ENCODE assay signal across 14 cellular contexts in genomic region chr15:89794627-89795241, GRCh38. TPM values are rescaled to one million over a fixed set of nuclear protein-coding genes. Genes with fewer than 3 reads are reported as not detected.
DNase-seq lines count a peak whose midpoint lies in the region; ATAC-seq and TF ChIP-seq lines count a peak whose summit lies in the region.
"Had no signal": no experiment of that assay in that cellular context is flagged by ENCODE, and none has a peak within 500 bp of the region (broad histone marks: within the 10 kb centered on the region; RNA-seq: fewer than 3 reads in every experiment).

No MANE protein-coding gene starts in this region.

- H3K4me1 ChIP-seq in SK-N-SH (ENCODE audit: control insufficient read depth in 1 of 2, insufficient read depth in 2 of 2, low read depth in 1 of 2, low read length in 1 of 2) = no peaks in the 10 kb centered on the region
- peaks cover 2% of the 10 kb centered on the region for H3K4me1 ChIP-seq in mammary epithelial cell (ENCODE audit: insufficient read depth, low read length)

- no peak for TF ChIP-seq EP300 in SK-N-SH (IDR thresholded peaks at IDR 0.05; ENCODE audit: borderline replicate concordance in 1 of 2, low read depth in 1 of 2, low read length in 1 of 2)

- dilution Hi-C loops in mammary epithelial cell (cut with HindIII; ENCODE audit: low sequenced_read_pairs) = loop anchor here (5.0 kb wide), 2 partner anchors 42 to 68 kb away; partner anchors contain the start of gene MESP1

- H2AFZ ChIP-seq in SK-N-SH (ENCODE audit: low read depth) = no peak overlapping the region
- peak overlapping the region; percentile 35 for H2AFZ ChIP-seq in mammary epithelial cell (ENCODE audit: low read depth, low read length)

- no peaks in the 10 kb centered on the region for H3K9me2 ChIP-seq in SK-N-SH

- H3K36me3 ChIP-seq in SK-N-SH (replicated peaks in 1 of 2; ENCODE audit: control insufficient read depth in 1 of 2, insufficient read depth in 2 of 2, low read length in 1 of 2) = no peaks in the 10 kb centered on the region
- no peaks in the 10 kb centered on the region for H3K36me3 ChIP-seq in mammary epithelial cell (ENCODE audit: insufficient read depth, low read length)
- H3K36me3 ChIP-seq in MG63 = peaks cover 93% of the 10 kb centered on the region

- in situ Hi-C loops in mammary epithelial cell (cut with MboI; ENCODE audit: low sequenced_read_pairs in 2 of 2) = no loop called here
- in situ Hi-C loops in GM13977 (cut with MboI; ENCODE audit: low pct_unique_long_range_greater_than_20kb, low sequenced_read_pairs, unreplicated experiment) = no loop called here

- H3F3A ChIP-seq in SK-N-SH (replicated peaks; ENCODE audit: insufficient read depth) = no peaks in the 10 kb centered on the region

- no peak for TF ChIP-seq RAD21 in SK-N-SH (IDR thresholded peaks at IDR 0.05; ENCODE audit: low read length)

- H3K9ac ChIP-seq in SK-N-SH (no peak overlapping the region), mammary epithelial cell (ENCODE audit: insufficient read depth, low read length) (no peak overlapping the region)

- H3K27me3 ChIP-seq in SK-N-SH (ENCODE audit: insufficient read depth) = no peaks in the 10 kb centered on the region
- no peaks in the 10 kb centered on the region for H3K27me3 ChIP-seq in mammary epithelial cell (ENCODE audit: insufficient read depth, low read length)
- no peaks in the 10 kb centered on the region for H3K27me3 ChIP-seq in MG63

- no peak overlapping the region for H3K27ac ChIP-seq in SK-N-SH (ENCODE audit: low read depth in 2 of 2, low read length in 1 of 2)
- H3K27ac ChIP-seq in mammary epithelial cell (ENCODE audit: insufficient read depth, low read depth, low read length) = no peak overlapping the region

- CTCF ChIA-PET in SK-N-SH (lab: Yijun Ruan, JAX) (interaction anchor here (1.1 to 1.3 kb wide), 2 partner anchors 55 to 80 kb away, joined by 3 to 5 read pairs; no protein-coding TSS in a partner anchor), mammary epithelial cell (lab: Charles Lee; ENCODE audit: low non-redundant PET) (no interaction called here)

- intact Hi-C loops in mammary epithelial cell (cut with micrococcal nuclease) = no loop called here

- H3K4me2 ChIP-seq in SK-N-SH = peak overlapping the region; percentile 23; the same call in 1 of the 2 replicates
- H3K4me2 ChIP-seq in mammary epithelial cell (ENCODE audit: insufficient read depth, low read depth, low read length) = no peak overlapping the region

- BruUV-seq in mammary epithelial cell (replicated peaks; lab: Mats Ljungman, UMichigan) = no TSS peak

- 41% methylated on average over 5 of the region's 5 CpGs for WGBS in SK-N-SH (ENCODE audit: low lambda C conversion rate)
- WGBS in mammary epithelial cell (ENCODE audit: low coverage, missing lambda C conversion rate) = 25% methylated on average over 5 of the region's 5 CpGs

- H3K79me2 ChIP-seq in SK-N-SH (ENCODE audit: insufficient read depth) = no peaks in the 10 kb centered on the region
- H3K79me2 ChIP-seq in mammary epithelial cell (ENCODE audit: insufficient read depth, low read length) = no peaks in the 10 kb centered on the region

- no peak for ATAC-seq in SK-N-SH treated with all-trans-retinoic acid at 6 μM for 48 hours
- ATAC-seq in GM21576 (IDR thresholded peaks at IDR 0.05; ENCODE audit: unreplicated experiment) = no peak
- ATAC-seq in GM18519 (IDR thresholded peaks at IDR 0.05; ENCODE audit: low FRiP score, unreplicated experiment) = no peak
- ATAC-seq: activated CD8-positive, alpha-beta memory T cell treated with anti-CD3 and anti-CD28 coated beads, Interleukin-2, amount 10 ng/mL, durations not matched to agents 7 days and 5 days; activated naive CD8-positive, alpha-beta T cell treated with anti-CD3 and anti-CD28 coated beads, Interleukin-2, amount 50 U/mL, for 24 hours had no signal

- no peak for DNase-seq in SK-N-SH
- DNase-seq in mammary epithelial cell = no peak
- DNase-seq in left kidney (ENCODE audit: low read depth, low spot score) = peak; percentile 63
- DNase-seq in GM13977 (ENCODE audit: low spot score) = no peak
- DNase-seq in MG63 = no peak
- DNase-seq: activated CD8-positive, alpha-beta memory T cell treated with anti-CD3 and anti-CD28 coated beads, Interleukin-2, amount 10 ng/mL, durations not matched to agents 7 days and 5 days; activated naive CD8-positive, alpha-beta T cell treated with anti-CD3 and anti-CD28 coated beads, Interleukin-2, amount 50 U/mL, for 24 hours; NCI-H2029; occipital lobe; stimulated activated CD4-positive, alpha-beta T cell treated with anti-CD3 and anti-CD28 coated beads, Interleukin-4, amount 100 ng/mL, for 4 hours; substantia nigra had no signal

- POLR2A ChIA-PET in SK-N-SH (lab: Yijun Ruan, JAX) = interaction anchor here (0.6 kb wide), 1 partner anchor 80 kb away, joined by 3 read pairs; no protein-coding TSS in a partner anchor

- H4K20me1 ChIP-seq in SK-N-SH (ENCODE audit: insufficient read depth) (no peaks in the 10 kb centered on the region), mammary epithelial cell (ENCODE audit: insufficient read depth, low read length) (no peaks in the 10 kb centered on the region)

- TF ChIP-seq CTCF in SK-N-SH (IDR thresholded peaks at IDR 0.05) = no peak
- TF ChIP-seq CTCF in mammary epithelial cell (conservative IDR thresholded peaks at IDR 0.05 in 1 of 2, IDR thresholded peaks at IDR 0.05 in 1 of 2; ENCODE audit: extremely low read depth in 1 of 2, insufficient read depth in 1 of 2, low read depth in 1 of 2, low read length in 2 of 2) = no peak
- TF ChIP-seq CTCF in GM13977 (IDR thresholded peaks at IDR 0.05; ENCODE audit: extremely low read depth, insufficient read depth, missing control alignments) = no peak

- H3K4me3 ChIP-seq in SK-N-SH (ENCODE audit: low read depth in 2 of 2, low read length in 1 of 2) (no peak overlapping the region), mammary epithelial cell (replicated peaks in 1 of 3; ENCODE audit: insufficient read depth in 1 of 3, low read depth in 2 of 3, low read length in 3 of 3) (no peak overlapping the region), MG63 (no peak overlapping the region)

- H3K9me3 ChIP-seq in SK-N-SH = no peaks in the 10 kb centered on the region
- H3K9me3 ChIP-seq in mammary epithelial cell (replicated peaks; ENCODE audit: insufficient read depth, low read length) = no peaks in the 10 kb centered on the region
- no peaks in the 10 kb centered on the region for H3K9me3 ChIP-seq in MG63

TF ChIP-seq in SK-N-SH, 30 proteins besides CTCF, POLR2A, EP300 and RAD21:
- TF ChIP-seq FOSL2 (IDR thresholded peaks at IDR 0.05; ENCODE audit: borderline replicate concordance, low read depth) (no peak), FOXJ3 (CRISPR knock-in tag; IDR thresholded peaks at IDR 0.05) (no peak), EZH2phosphoT487 (IDR thresholded peaks at IDR 0.05; ENCODE audit: borderline replicate concordance, low read depth) (no peak), NFIC (IDR thresholded peaks at IDR 0.05; ENCODE audit: borderline replicate concordance) (peak; percentile 39; the same call in 1 of the 2 replicates)

TF ChIP-seq in SK-N-SH treated with all-trans-retinoic acid at 6 μM for 48 hours, 23 proteins besides CTCF, POLR2A, EP300 and RAD21 (continues in another document):
- TF ChIP-seq PATZ1 (CRISPR knock-in tag; IDR thresholded peaks at IDR 0.05; ENCODE audit: borderline replicate concordance) = no peak
- no peak for TF ChIP-seq OSR1 (CRISPR knock-in tag; IDR thresholded peaks at IDR 0.05)
- no peak for TF ChIP-seq RARB (CRISPR knock-in tag; IDR thresholded peaks at IDR 0.05)
- no peak for TF ChIP-seq CSDC2 (CRISPR knock-in tag; IDR thresholded peaks at IDR 0.05)
- TF ChIP-seq PPARA (CRISPR knock-in tag; IDR thresholded peaks at IDR 0.05; ENCODE audit: borderline replicate concordance) = no peak

RNA-seq across cellular contexts. Expression of gene MESP2, which starts 18.6 kb away (rescaled TPM):
- polyA plus RNA-seq in SK-N-SH (2012; rRNA removed) (0.21 and 0.31 TPM in 2 replicates), mammary epithelial cell (0.10 TPM)
- 0.14 and 0.43 TPM in 2 replicates for polyA plus RNA-seq in SK-N-SH (2012; cell fraction: cytosol; rRNA removed)
- 0.19 and 0.32 TPM in 2 replicates for polyA plus RNA-seq in SK-N-SH (2012; cell fraction: nucleus; rRNA removed)
- under 1 TPM in 1 of 2 donors, not detected in 1; 0.31 TPM for total RNA-seq in mammary epithelial cell
- polyA minus RNA-seq in mammary epithelial cell = not detected
- total RNA-seq in MG63 (2014; rRNA removed; shearing (Covaris generic); ENCODE audit: low replicate concordance) = 1.8 TPM in 1 of 2 replicates, not detected in the other
- total RNA-seq: activated CD8-positive, alpha-beta memory T cell treated with anti-CD3 and anti-CD28 coated beads, Interleukin-2, amount 10 ng/mL, durations not matched to agents 7 days and 5 days; occipital lobe had no signal

RNA-seq across cellular contexts. Expression of gene ANPEP, which starts 19.9 kb away (rescaled TPM):
- polyA plus RNA-seq in SK-N-SH (2012; rRNA removed) (25.8 and 51.0 TPM in 2 replicates), mammary epithelial cell (1.5 TPM)
- 16.3 and 22.6 TPM in 2 replicates for polyA plus RNA-seq in SK-N-SH (2012; cell fraction: cytosol; rRNA removed)
- polyA plus RNA-seq in SK-N-SH (2012; cell fraction: nucleus; rRNA removed) = 59.5 and 61.6 TPM in 2 replicates
- 1 to 10 TPM; 4.3 to 5.9 TPM for total RNA-seq in mammary epithelial cell
- not detected for polyA minus RNA-seq in mammary epithelial cell
- total RNA-seq in MG63 (2014; rRNA removed; shearing (Covaris generic); ENCODE audit: low replicate concordance) = 24.9 and 43.8 TPM in 2 replicates

RNA-seq across cellular contexts. Expression of gene MESP1, which starts 43.7 kb away (rescaled TPM):
- polyA plus RNA-seq in SK-N-SH (2012; rRNA removed) (0.52 and 0.74 TPM in 2 replicates), mammary epithelial cell (not detected)
- 0.35 and 0.51 TPM in 2 replicates for polyA plus RNA-seq in SK-N-SH (2012; cell fraction: cytosol; rRNA removed)
- 0.32 and 0.90 TPM in 2 replicates for polyA plus RNA-seq in SK-N-SH (2012; cell fraction: nucleus; rRNA removed)
- total RNA-seq in mammary epithelial cell = under 1 TPM in 1 of 2 donors, not detected in 1; under 0.01 TPM
- not detected for polyA minus RNA-seq in mammary epithelial cell
- 2.2 and 8.9 TPM in 2 replicates for total RNA-seq in MG63 (2014; rRNA removed; shearing (Covaris generic); ENCODE audit: low replicate concordance)
